ENCODE assay signal across 17 cellular contexts in genomic region chr13:100508391-100508790, GRCh38.
DNase-seq lines count a peak whose midpoint lies in the region; ATAC-seq and TF ChIP-seq lines count a peak whose summit lies in the region.
"Had no signal": no experiment of that assay in that cellular context is flagged by ENCODE, and none has a peak within 500 bp of the region (broad histone marks: within the 10 kb centered on the region; RNA-seq: fewer than 3 reads in every experiment).

No MANE protein-coding gene starts in this region.

- no peak overlapping the region for H3K4me3 ChIP-seq in HEK293 (ENCODE audit: low read depth, low read length)
- H3K4me3 ChIP-seq in neural cell (ENCODE audit: low read length): no peak overlapping the region
- no peak overlapping the region for H3K4me3 ChIP-seq in BE2C (ENCODE audit: low read depth, low read length)
- H3K4me3 ChIP-seq: MG63, psoas muscle had no signal

- no peak overlapping the region for H3K4me3 Mint-ChIP-seq in HFFc6
- H3K4me3 Mint-ChIP-seq: activated B cell treated with CpG ODN at 0.5 μM for 24 hours; CD4-positive, alpha-beta T cell; central memory CD8-positive, alpha-beta T cell had no signal

- ATAC-seq in HG02884 (IDR thresholded peaks at IDR 0.05; ENCODE audit: unreplicated experiment): no peak

- no peaks in the 10 kb centered on the region for H3K36me3 ChIP-seq in HEK293 (ENCODE audit: control insufficient read depth in 2 of 2, insufficient read depth in 1 of 2, low read length in 2 of 2)
- no peaks in the 10 kb centered on the region for H3K36me3 ChIP-seq in neural cell (ENCODE audit: insufficient read depth, low read length)
- H3K36me3 ChIP-seq in BE2C: no peaks in the 10 kb centered on the region
- H3K36me3 ChIP-seq: MG63 had no signal

- no peaks in the 10 kb centered on the region for H3K27me3 Mint-ChIP-seq in HFFc6 (ENCODE audit: insufficient read depth)
- H3K27me3 Mint-ChIP-seq: CD4-positive, alpha-beta T cell; central memory CD8-positive, alpha-beta T cell had no signal

- POLR2A ChIA-PET in HEK293 (lab: Yijun Ruan, JAX): no interaction called here

- H3K9me2 ChIP-seq in neural cell (ENCODE audit: insufficient read depth, low read length): no peaks in the 10 kb centered on the region

- TF ChIP-seq RAD21 in neural cell (conservative IDR thresholded peaks at IDR 0.05): no peak

- no peak overlapping the region for H3K9ac ChIP-seq in neural cell (ENCODE audit: low read length)

- H3K9me3 ChIP-seq in HEK293 (ENCODE audit: control insufficient read depth, insufficient read depth, low read depth, low read length): no peaks in the 10 kb centered on the region
- H3K9me3 ChIP-seq in neural cell (ENCODE audit: low read length): no peaks in the 10 kb centered on the region
- no peaks in the 10 kb centered on the region for H3K9me3 ChIP-seq in BE2C
- H3K9me3 ChIP-seq: MG63, psoas muscle had no signal

- H3K9me3 Mint-ChIP-seq in HFFc6: no peaks in the 10 kb centered on the region
- H3K9me3 Mint-ChIP-seq: activated B cell treated with CpG ODN at 0.5 μM for 24 hours; activated T-helper 2 cell treated with anti-CD3 and anti-CD28 coated beads, Interferon-gamma antibody, Interleukin-2, Interleukin-4, amounts not matched to agents 10 μg/mL and 5 μg/mL and 100 μg/mL, durations not matched to agents 14 hours and 24 hours and 36 hours; CD4-positive, alpha-beta T cell; central memory CD8-positive, alpha-beta T cell had no signal

- peak; percentile 17 for TF ChIP-seq EP300 in neural cell (conservative IDR thresholded peaks at IDR 0.05; ENCODE audit: poor library complexity, severe bottlenecking)

- DNase-seq in NCI-H146 treated with DMSO at 0.1 percent for 48 hours (lab: John Stamatoyannopoulos, UW; ENCODE audit: unreplicated experiment) (peak; percentile 91), NCI-H774 (lab: John Stamatoyannopoulos, UW) (peak; percentile 60), BE2C (no peak), HFFc6 (no peak)
- DNase-seq: activated B cell treated with CpG ODN at 0.5 μM for 24 hours; CD4-positive, alpha-beta T cell; KBM-7; MG63; NCI-H524 treated with DMSO at 0.1 percent for 48 hours; psoas muscle; T-helper 9 cell; trophoblast cell had no signal

- H3K27ac ChIP-seq in HEK293 (ENCODE audit: extremely low read depth, low read depth, low read length) (no peak overlapping the region), neural cell (ENCODE audit: low read length) (peak overlapping the region; percentile 10)
- H3K27ac ChIP-seq: psoas muscle had no signal

- H3K27me3 ChIP-seq in neural cell (ENCODE audit: insufficient read depth, low read depth, low read length) (no peaks in the 10 kb centered on the region), BE2C (no peaks in the 10 kb centered on the region)
- H3K27me3 ChIP-seq: MG63 had no signal

- peaks cover 3% of the 10 kb centered on the region for H3F3A ChIP-seq in neural cell (ENCODE audit: insufficient read depth, low read length, poor library complexity, severe bottlenecking)

- H4K20me1 ChIP-seq in neural cell (ENCODE audit: insufficient read depth): no peaks in the 10 kb centered on the region

- CTCF ChIA-PET in HEK293 (lab: Yijun Ruan, JAX): interaction anchor here (0.6 kb wide), 1 partner anchor 69 kb away, joined by 3 read pairs; no protein-coding TSS in a partner anchor

- no peak overlapping the region for H3K4me2 ChIP-seq in neural cell (ENCODE audit: low read length)

- H3K36me3 Mint-ChIP-seq in HFFc6 (ENCODE audit: low read depth): peaks cover 16% of the 10 kb centered on the region

- no peaks in the 10 kb centered on the region for H3K79me2 ChIP-seq in neural cell (replicated peaks; ENCODE audit: insufficient read depth, low read length)

- no peak overlapping the region for H2AFZ ChIP-seq in neural cell (ENCODE audit: low read depth, low read length)

- no peak overlapping the region for H3K27ac Mint-ChIP-seq in HFFc6
- H3K27ac Mint-ChIP-seq: activated B cell treated with CpG ODN at 0.5 μM for 24 hours; activated T-helper 2 cell treated with anti-CD3 and anti-CD28 coated beads, Interferon-gamma antibody, Interleukin-2, Interleukin-4, amounts not matched to agents 10 μg/mL and 5 μg/mL and 100 μg/mL, durations not matched to agents 14 hours and 24 hours and 36 hours; CD4-positive, alpha-beta T cell had no signal

- peaks cover 21% of the 10 kb centered on the region for H3K4me1 Mint-ChIP-seq in HFFc6 (ENCODE audit: low read depth)

- TF ChIP-seq CTCF in HEK293 (tag by site-specific recombination; IDR thresholded peaks at IDR 0.05) (no peak), neural cell (IDR thresholded peaks at IDR 0.05; ENCODE audit: poor library complexity, severe bottlenecking) (no peak), BE2C (IDR thresholded peaks at IDR 0.05; ENCODE audit: low read depth, low read length) (no peak), HFFc6 (IDR thresholded peaks at IDR 0.05) (no peak)

- peaks cover 6% of the 10 kb centered on the region for H3K4me1 ChIP-seq in HEK293 (ENCODE audit: control insufficient read depth, insufficient read depth, low read length)
- H3K4me1 ChIP-seq in BE2C: no peaks in the 10 kb centered on the region
- H3K4me1 ChIP-seq: psoas muscle had no signal

TF ChIP-seq in HEK293, 187 proteins besides CTCF, POLR2A, EP300 and RAD21 (continues in another document):
- no peak for TF ChIP-seq ZSCAN18 (tag by site-specific recombination; IDR thresholded peaks at IDR 0.05)
- TF ChIP-seq ZNF416 (tag by site-specific recombination; IDR thresholded peaks at IDR 0.05): no peak

TF ChIP-seq in neural cell, 6 proteins besides CTCF, POLR2A, EP300 and RAD21:
- TF ChIP-seq POLR2AphosphoS5 (IDR thresholded peaks at IDR 0.05) (peak; percentile 39), SMC3 (conservative IDR thresholded peaks at IDR 0.05; ENCODE audit: poor library complexity) (no peak)

Comparison
In these comparisons a context has a peak if more than half of its experiments do, and no peak if none do; other contexts are left out.
1. DNase-seq: peak in NCI-H146 treated with DMSO at 0.1 percent for 48 hours (single experiment) and NCI-H774 (single experiment); none in BE2C (single experiment) and HFFc6 (single experiment).